Comparison of ENCODE assay signal across 10 cellular contexts in genomic region chr1:47972864-47973437, GRCh38. TPM values are rescaled to one million over a fixed set of nuclear protein-coding genes. Genes with fewer than 3 reads are reported as not detected.
DNase-seq lines count a peak whose midpoint lies in the region; ATAC-seq and TF ChIP-seq lines count a peak whose summit lies in the region.
"Had no signal": no experiment of that assay in that cellular context is flagged by ENCODE, and none has a peak within 500 bp of the region (broad histone marks: within the 10 kb centered on the region; RNA-seq: fewer than 3 reads in every experiment).

No MANE protein-coding gene starts in this region.

- H3K9me3 Mint-ChIP-seq in neural progenitor cell: no peaks in the 10 kb centered on the region

- H3K9ac ChIP-seq in Karpas-422 (ENCODE audit: low read length) (no peak overlapping the region), neural progenitor cell (no peak overlapping the region)

- DNase-seq in GM06990 (ENCODE audit: extremely low read depth, insufficient read length): no peak
- peak; percentile 54 for DNase-seq in Karpas-422
- no peak for DNase-seq in choroid plexus epithelial cell (ENCODE audit: low read depth)
- peak; percentile 27 for DNase-seq in neural progenitor cell (ENCODE audit: low spot score)
- no peak for DNase-seq in UCSD-AML1 (lab: John Stamatoyannopoulos, UW; ENCODE audit: unreplicated experiment)
- no peak for DNase-seq in DMS79 (lab: John Stamatoyannopoulos, UW)
- DNase-seq: NCI-H2081 treated with DMSO at 0.1 percent for 48 hours, spleen had no signal

- TF ChIP-seq CTCF in GM06990 (IDR thresholded peaks at IDR 0.05; ENCODE audit: insufficient read depth, low read length, poor library complexity, severe bottlenecking) (peak; percentile 60), choroid plexus epithelial cell (conservative IDR thresholded peaks at IDR 0.05; ENCODE audit: low read depth, low read length) (peak; percentile 53), neural progenitor cell (IDR thresholded peaks at IDR 0.05) (peak; percentile 51)

- no peaks in the 10 kb centered on the region for H4K20me1 ChIP-seq in Karpas-422 (ENCODE audit: insufficient read depth, low read depth, low read length)
- H4K20me1 ChIP-seq in neural progenitor cell (ENCODE audit: low read depth): no peaks in the 10 kb centered on the region

- no peaks in the 10 kb centered on the region for H3K4me1 ChIP-seq in Karpas-422 (ENCODE audit: low read length)
- no peaks in the 10 kb centered on the region for H3K4me1 ChIP-seq in neural progenitor cell
- H3K4me1 ChIP-seq: ascending aorta, spleen had no signal

- H3K4me1 Mint-ChIP-seq in neural progenitor cell: peaks cover 16% of the 10 kb centered on the region

- H3K9me2 ChIP-seq in Karpas-422 (replicated peaks; ENCODE audit: insufficient read depth, low read length): no peaks in the 10 kb centered on the region

- H3K4me2 ChIP-seq in Karpas-422 (ENCODE audit: low read depth, low read length, poor library complexity, severe bottlenecking) (no peak overlapping the region), neural progenitor cell (no peak overlapping the region)

- peaks cover 2% of the 10 kb centered on the region; the same call in 1 of the 2 replicates for H3K27me3 ChIP-seq in GM06990 (replicated peaks; ENCODE audit: control insufficient read depth, insufficient read depth, low read length)
- H3K27me3 ChIP-seq in Karpas-422 (ENCODE audit: low read length): no peaks in the 10 kb centered on the region
- no peaks in the 10 kb centered on the region for H3K27me3 ChIP-seq in neural progenitor cell
- H3K27me3 ChIP-seq: ascending aorta, spleen had no signal

- no peak overlapping the region for H3K27ac ChIP-seq in Karpas-422 (ENCODE audit: low read length)
- H3K27ac ChIP-seq in neural progenitor cell: no peak overlapping the region
- H3K27ac ChIP-seq: ascending aorta, spleen had no signal

- no peaks in the 10 kb centered on the region for H3K79me2 ChIP-seq in Karpas-422 (ENCODE audit: low read length)
- no peaks in the 10 kb centered on the region for H3K79me2 ChIP-seq in neural progenitor cell (ENCODE audit: low read depth)

- H2AFZ ChIP-seq in Karpas-422 (ENCODE audit: low read length): no peak overlapping the region
- H2AFZ ChIP-seq in neural progenitor cell (replicated peaks): no peak overlapping the region

- no peak for ATAC-seq in GM19324 (IDR thresholded peaks at IDR 0.05; ENCODE audit: low FRiP score, unreplicated experiment)

- H3K4me3 Mint-ChIP-seq in neural progenitor cell: no peak overlapping the region

- H3K9me3 ChIP-seq in Karpas-422 (ENCODE audit: low read length): no peaks in the 10 kb centered on the region
- H3K9me3 ChIP-seq in neural progenitor cell (ENCODE audit: low read depth): no peaks in the 10 kb centered on the region
- H3K9me3 ChIP-seq: ascending aorta, spleen had no signal

- H3K36me3 Mint-ChIP-seq in neural progenitor cell: peaks cover 9% of the 10 kb centered on the region

- no peaks in the 10 kb centered on the region for H3K27me3 Mint-ChIP-seq in neural progenitor cell (ENCODE audit: insufficient read depth, low read depth)

- H3K27ac Mint-ChIP-seq in neural progenitor cell: no peak overlapping the region

- H3F3A ChIP-seq in neural progenitor cell (ENCODE audit: low read depth): no peaks in the 10 kb centered on the region

- H3K4me3 ChIP-seq in GM06990 (replicated peaks; ENCODE audit: low read depth, low read length): no peak overlapping the region
- H3K4me3 ChIP-seq in Karpas-422 (ENCODE audit: low read length): no peak overlapping the region
- H3K4me3 ChIP-seq in choroid plexus epithelial cell (ENCODE audit: low read depth, low read length): no peak overlapping the region
- no peak overlapping the region for H3K4me3 ChIP-seq in neural progenitor cell
- H3K4me3 ChIP-seq: ascending aorta, spleen had no signal

- H3K36me3 ChIP-seq in GM06990 (ENCODE audit: control insufficient read depth, insufficient read depth, low read length) (no peaks in the 10 kb centered on the region), Karpas-422 (ENCODE audit: insufficient read depth, low read length) (no peaks in the 10 kb centered on the region), neural progenitor cell (no peaks in the 10 kb centered on the region)
- H3K36me3 ChIP-seq: ascending aorta, spleen had no signal

RNA-seq across cellular contexts. Expression of gene TRABD2B, which starts 24.2 kb away (rescaled TPM):
- not detected in 2 replicates for total RNA-seq in Karpas-422 (2014; rRNA removed; shearing (Covaris generic); ENCODE audit: low replicate concordance)
- 0.09 and 0.34 TPM in 2 replicates for total RNA-seq in neural progenitor cell (ENCODE audit: low replicate concordance)

Comparison
In these comparisons a context has a peak if more than half of its experiments do, and no peak if none do; other contexts are left out.
1. DNase-seq: peak in Karpas-422 (single experiment) and neural progenitor cell (single experiment); none in GM06990 (single experiment), choroid plexus epithelial cell (single experiment), UCSD-AML1 (single experiment) and DMS79 (single experiment).
2. Peak in every context shown above with its lines, with median percentiles within 50 percentile points of each other: CTCF ChIP-seq.